ENCODE assay signal across 16 cellular contexts in the genomic region with DNA sequence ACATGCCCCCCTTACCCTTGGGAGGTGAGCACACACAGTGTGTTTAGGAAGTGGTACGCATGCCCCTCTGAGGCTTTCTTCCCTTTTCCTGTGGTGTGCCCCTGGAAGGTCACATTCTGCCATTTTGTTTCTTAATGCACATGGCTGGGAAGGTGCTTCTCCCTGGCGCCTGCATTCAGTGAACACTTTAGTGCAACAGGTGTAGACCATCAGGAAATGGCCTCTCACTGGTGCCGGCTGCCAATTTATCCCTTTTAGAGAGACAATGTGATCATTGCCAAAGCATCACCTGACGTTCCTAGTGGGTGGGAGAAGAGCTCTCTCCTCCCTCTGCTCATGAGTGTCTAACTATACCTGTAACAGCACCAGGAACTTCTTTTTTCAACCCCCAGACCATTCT.
"Had no signal": no experiment of that assay in that cellular context is flagged by ENCODE, and none has a peak within 500 bp of the region (broad histone marks: within the 10 kb centered on the region; RNA-seq: fewer than 3 reads in every experiment).

No MANE protein-coding gene starts in this region.

- H3K4me3 ChIP-seq: dorsolateral prefrontal cortex, hepatocyte, right atrium auricular region, sigmoid colon, skin epidermis had no signal

- H2AFZ ChIP-seq: hepatocyte had no signal

- H3K36me3 ChIP-seq: neutrophil, right atrium auricular region, sigmoid colon had no signal

- ATAC-seq: left colon; naive thymus-derived CD4-positive, alpha-beta T cell had no signal

- DNase-seq: cortex of kidney; effector CD8-positive, alpha-beta T cell; foreskin melanocyte; left colon; mesendoderm; naive thymus-derived CD4-positive, alpha-beta T cell; nephron progenitor cell; sigmoid colon; stimulated activated CD4-positive, alpha-beta T cell treated with anti-CD3 and anti-CD28 coated beads, Interleukin-2, amount 100 ng/mL, for 24 hours; stimulated activated naive CD4-positive, alpha-beta T cell treated with Interleukin-2 at 50 U/mL for 16 hours; trophoblast cell had no signal

- H3K4me2 ChIP-seq: hepatocyte had no signal

- H3K79me2 ChIP-seq: hepatocyte had no signal

- H3K4me1 ChIP-seq: right atrium auricular region, sigmoid colon had no signal

- H3K27ac ChIP-seq: dorsolateral prefrontal cortex, hepatocyte, neutrophil, right atrium auricular region, sigmoid colon, skin epidermis had no signal

- H3K27me3 ChIP-seq: dorsolateral prefrontal cortex, hepatocyte, neutrophil, right atrium auricular region, sigmoid colon had no signal
